Comparison of ENCODE assay signal across 21 cellular contexts in genomic region chr3:118943597-118943996, GRCh38.
DNase-seq lines count a peak whose midpoint lies in the region; ATAC-seq, FAIRE-seq and TF ChIP-seq lines count a peak whose summit lies in the region.
"Had no signal": no experiment of that assay in that cellular context is flagged by ENCODE, and none has a peak within 500 bp of the region (broad histone marks: within the 10 kb centered on the region; RNA-seq: fewer than 3 reads in every experiment).

No MANE protein-coding gene starts in this region.

- TF ChIP-seq POLR2A in K562 (conservative IDR thresholded peaks at IDR 0.05) (no peak), gastroesophageal sphincter (IDR thresholded peaks at IDR 0.05) (no peak)

- intact Hi-C loops in K562 (cut with micrococcal nuclease) = no loop called here
- intact Hi-C loops in kidney (cut with DNase I) = no loop called here

- H3K9me3 ChIP-seq in K562 (replicated peaks; ENCODE audit: control insufficient read depth, insufficient read depth, low read depth, low read length) (no peaks in the 10 kb centered on the region), gastroesophageal sphincter (peaks cover 0 to 13% (median 0%) of the 10 kb centered on the region in 3 donors), kidney (ENCODE audit: control insufficient read depth in 1 of 2, low read length in 2 of 2) (no peaks in the 10 kb centered on the region)
- H3K9me3 ChIP-seq: thyroid gland had no signal

- no peaks in the 10 kb centered on the region for H3K79me2 ChIP-seq in K562 (ENCODE audit: control insufficient read depth, insufficient read depth, low read length)

- H3K9me1 ChIP-seq in K562 (ENCODE audit: control insufficient read depth, insufficient read depth, low read length) = no peaks in the 10 kb centered on the region

- no TSS peak for BruUV-seq in K562 (replicated peaks; lab: Mats Ljungman, UMichigan)

- no peaks in the 10 kb centered on the region for H4K20me1 ChIP-seq in K562 (replicated peaks; ENCODE audit: control insufficient read depth, insufficient read depth, low read length)

- CTCF ChIA-PET in K562 (lab: Yijun Ruan, JAX; ENCODE audit: low intra/inter-chr PET ratio) = no interaction called here

- ATAC-seq in K562 (peak; percentile 45), gastroesophageal sphincter (no peak), GM21526 (IDR thresholded peaks at IDR 0.05; ENCODE audit: low FRiP score, unreplicated experiment) (no peak)
- ATAC-seq: stimulated activated naive CD8-positive, alpha-beta T cell treated with anti-CD3 and anti-CD28 coated beads, Interleukin-15, amount 100 ng/mL, for 72 hours had no signal

- H3K4me3 ChIP-seq in K562 (no peak overlapping the region), gastroesophageal sphincter (no peak overlapping the region), kidney (ENCODE audit: low read length in 2 of 2) (no peak overlapping the region)
- H3K4me3 ChIP-seq: SJCRH30, thyroid gland had no signal

- H3K4me2 ChIP-seq in K562 (ENCODE audit: insufficient read depth, low read length) = peak overlapping the region; percentile 1; the same call in 1 of the 2 replicates

- H3K4me1 ChIP-seq in K562 (replicated peaks in 1 of 2; ENCODE audit: control insufficient read depth in 2 of 2, insufficient read depth in 2 of 2, low read length in 2 of 2) (peaks cover 0 to 34% of the 10 kb centered on the region in 2 experiments), gastroesophageal sphincter (peaks cover 0 to 12% (median 0%) of the 10 kb centered on the region in 3 donors), kidney (ENCODE audit: control insufficient read depth in 1 of 2, insufficient read depth in 1 of 2, low read depth in 1 of 2, low read length in 2 of 2) (no peaks in the 10 kb centered on the region)
- H3K4me1 ChIP-seq: SJCRH30, thyroid gland had no signal

- in situ Hi-C loops in K562 (cut with MboI) = no loop called here

- FAIRE-seq in K562 (lab: Jason Lieb, UNC) (peak; percentile 29), kidney (lab: Jason Lieb, UNC) (no peak)
- FAIRE-seq: RCC 7860 had no signal

- POLR2A ChIA-PET in K562 (lab: Yijun Ruan, JAX) = interaction anchor here (1.0 to 2.2 kb wide), 2 partner anchors 8 to 30 kb away, joined by 3 to 6 read pairs; no protein-coding TSS in a partner anchor

- H3K9ac ChIP-seq in K562 (ENCODE audit: insufficient read depth in 1 of 2, low read depth in 2 of 2, low read length in 2 of 2) (no peak overlapping the region), kidney (ENCODE audit: low read length in 2 of 2) (no peak overlapping the region)

- H3K27ac ChIP-seq in K562 (ENCODE audit: extremely low read depth, low read depth, low read length) (no peak overlapping the region; the same call in 2 of the 3 replicates), gastroesophageal sphincter (no peak overlapping the region), kidney (ENCODE audit: low read depth in 2 of 2, low read length in 2 of 2) (no peak overlapping the region)
- H3K27ac ChIP-seq: C4-2B, SJCRH30, thyroid gland, VCaP had no signal

- no peak overlapping the region for H2AFZ ChIP-seq in K562 (ENCODE audit: low read depth, low read length)

- no peaks in the 10 kb centered on the region for H3K27me3 ChIP-seq in K562 (ENCODE audit: control insufficient read depth in 2 of 2, insufficient read depth in 2 of 2, low read length in 2 of 2)
- no peaks in the 10 kb centered on the region for H3K27me3 ChIP-seq in gastroesophageal sphincter
- H3K27me3 ChIP-seq: thyroid gland had no signal

- DNase-seq in CMK (ENCODE audit: low read depth) = peak; percentile 73
- peak; percentile 77 for DNase-seq in DMS 273 (lab: John Stamatoyannopoulos, UW; ENCODE audit: unreplicated experiment)
- peak; percentile 13 for DNase-seq in NCI-H524 treated with DMSO at 0.1 percent for 48 hours (lab: John Stamatoyannopoulos, UW)
- peak; percentile 22 to 71 (median 27) for DNase-seq in K562 (ENCODE audit: extremely low read depth in 1 of 4, low spot score in 3 of 4)
- no peak for DNase-seq in kidney
- DNase-seq: activated CD4-positive, alpha-beta T cell treated with anti-CD3 and anti-CD28 coated beads for 48 hours; activated naive CD4-positive, alpha-beta T cell treated with anti-CD3 and anti-CD28 coated beads, Interleukin-2, amount 50 U/mL, for 16 hours; central memory CD4-positive, alpha-beta T cell; glutamatergic neuron; kidney glomerular epithelial cell; NCI-H1436; NCI-H2227 treated with DMSO at 0.1 percent for 48 hours; SJCRH30; stimulated activated CD4-positive, alpha-beta T cell treated with anti-CD3 and anti-CD28 coated beads, Interleukin-15, amount 100 ng/mL, for 24 hours; stimulated activated naive CD8-positive, alpha-beta T cell treated with anti-CD3 and anti-CD28 coated beads, Interleukin-15, amount 100 ng/mL, for 72 hours; thyroid gland had no signal

- TF ChIP-seq RAD21 in K562 (CRISPR knock-in tag; conservative IDR thresholded peaks at IDR 0.05 in 1 of 2, IDR thresholded peaks at IDR 0.05 in 1 of 2) = no peak

- peak; percentile 61; the same call in 1 of the 2 replicates for TF ChIP-seq EP300 in K562 (IDR thresholded peaks at IDR 0.05; ENCODE audit: low read length)
- no peak for TF ChIP-seq EP300 in gastroesophageal sphincter (IDR thresholded peaks at IDR 0.05)

- TF ChIP-seq CTCF in K562 (IDR thresholded peaks at IDR 0.05 in 2 of 3, conservative IDR thresholded peaks at IDR 0.05 in 1 of 3; ENCODE audit: insufficient read depth in 2 of 3, low read depth in 1 of 3, low read length in 3 of 3) (no peak), gastroesophageal sphincter (IDR thresholded peaks at IDR 0.05) (no peak), kidney (IDR thresholded peaks at IDR 0.05; ENCODE audit: borderline replicate concordance, extremely low read depth, insufficient read depth) (no peak)

- H3K36me3 ChIP-seq in K562 (ENCODE audit: control insufficient read depth, insufficient read depth, low read length) (no peaks in the 10 kb centered on the region), gastroesophageal sphincter (no peaks in the 10 kb centered on the region), kidney (ENCODE audit: control insufficient read depth in 1 of 2, insufficient read depth in 2 of 2, low read length in 2 of 2) (no peaks in the 10 kb centered on the region)
- H3K36me3 ChIP-seq: SJCRH30, thyroid gland had no signal

TF ChIP-seq in K562, 482 proteins besides CTCF, POLR2A, EP300 and RAD21 (continues in another document):
- TF ChIP-seq VEZF1 (CRISPR knock-in tag; IDR thresholded peaks at IDR 0.05) = 0 out of 2 replicates have a peak, but pooled peaks have one; percentile 6
- TF ChIP-seq GABPB1 (CRISPR knock-in tag; IDR thresholded peaks at IDR 0.05) = no peak
- TF ChIP-seq ZNF12 (CRISPR knock-in tag; IDR thresholded peaks at IDR 0.05) = no peak
- TF ChIP-seq SMARCE1 (IDR thresholded peaks at IDR 0.05) = 0 out of 2 replicates have a peak, but pooled peaks have one; percentile 22
- peak; percentile 74 for TF ChIP-seq TEAD4 (IDR thresholded peaks at IDR 0.05; ENCODE audit: low read length)
- TF ChIP-seq TEAD4 (CRISPR knock-in tag; IDR thresholded peaks at IDR 0.05; ENCODE audit: borderline replicate concordance) = no peak
- peak; percentile 66 for TF ChIP-seq CEBPB (tag; IDR thresholded peaks at IDR 0.05)
- TF ChIP-seq FOSL1 (tag; conservative IDR thresholded peaks at IDR 0.05) = no peak
- TF ChIP-seq STAT5A (IDR thresholded peaks at IDR 0.05; ENCODE audit: borderline replicate concordance, low read length) = peak; percentile 38; the same call in 1 of the 2 replicates
- peak; percentile 37 for TF ChIP-seq NCOR1 (IDR thresholded peaks at IDR 0.05)
- TF ChIP-seq ARID1B (IDR thresholded peaks at IDR 0.05) = peak; percentile 86
- TF ChIP-seq MEIS2 (IDR thresholded peaks at IDR 0.05; ENCODE audit: partially characterized antibody) = peak; percentile 57
- TF ChIP-seq NFIC (IDR thresholded peaks at IDR 0.05) = peak; percentile 78
- TF ChIP-seq TBL1XR1 (IDR thresholded peaks at IDR 0.05; ENCODE audit: low read length in 2 of 2) = peak in 1 of 2 experiments; percentile 36; a peak in 1 of 4 replicates
- TF ChIP-seq ARID3A (IDR thresholded peaks at IDR 0.05; ENCODE audit: borderline replicate concordance, low read depth, low read length) = peak; percentile 27; the same call in 1 of the 2 replicates
- peak; percentile 79 for TF ChIP-seq CBFA2T3 (IDR thresholded peaks at IDR 0.05)
- peak; percentile 71 for TF ChIP-seq DPF2 (IDR thresholded peaks at IDR 0.05)
- TF ChIP-seq CCNT2 (IDR thresholded peaks at IDR 0.05; ENCODE audit: borderline replicate concordance, extremely low read depth, insufficient read length, low read depth, low read length) = peak; percentile 15
- TF ChIP-seq PML (IDR thresholded peaks at IDR 0.05; ENCODE audit: low read length) = peak; percentile 32; the same call in 1 of the 2 replicates
- TF ChIP-seq RCOR1 (IDR thresholded peaks at IDR 0.05; ENCODE audit: borderline replicate concordance in 1 of 2, low read depth in 2 of 2, low read length in 2 of 2) = peak in 1 of 2 experiments; percentile 80; a peak in 1 of 4 replicates
- peak; percentile 53 for TF ChIP-seq TCF3 (CRISPR knock-in tag; IDR thresholded peaks at IDR 0.05)
- peak; percentile 65 to 66 for TF ChIP-seq KDM1A (IDR thresholded peaks at IDR 0.05)
